18 cellular contexts compared by ENCODE assay signal in genomic region chr1:217539510-217539909, GRCh38.
A peak's percentile ranks its signal among the peaks of the same experiment; 100 is the strongest.
DNase-seq lines count a peak whose midpoint lies in the region; ATAC-seq and FAIRE-seq lines count a peak whose summit lies in the region.
"Had no signal": no experiment of that assay in that cellular context is flagged by ENCODE, and none has a peak within 500 bp of the region (broad histone marks: within the 10 kb centered on the region; RNA-seq: fewer than 3 reads in every experiment).

No MANE protein-coding gene starts in this region.

- DNase-seq in DMS153 (lab: John Stamatoyannopoulos, UW) (peak; percentile 80), HT-29 (ENCODE audit: low spot score) (peak; percentile 63), NCI-H2081 (lab: John Stamatoyannopoulos, UW) (peak; percentile 34 to 82), OCI-M1 (lab: John Stamatoyannopoulos, UW) (no peak)
- DNase-seq: ACHN, AML-193, GM23248, NCI-H1694, NCI-H526, RPMI8226, T-helper 1 cell, T-helper 9 cell had no signal

- peak; percentile 3 for FAIRE-seq in TTC549 (lab: Jason Lieb, UNC)
- FAIRE-seq: G401.6, K562 had no signal

- ATAC-seq in HG02852 (IDR thresholded peaks at IDR 0.05; ENCODE audit: unreplicated experiment) (no peak), HG03196 (IDR thresholded peaks at IDR 0.05; ENCODE audit: unreplicated experiment) (no peak), GM19397 (IDR thresholded peaks at IDR 0.05; ENCODE audit: unreplicated experiment) (no peak)
- ATAC-seq: K562 had no signal
